Comparison of ENCODE assay signal across 8 cellular contexts in genomic region chr11:65132988-65133700, GRCh38.
DNase-seq lines count a peak whose midpoint lies in the region; ATAC-seq and TF ChIP-seq lines count a peak whose summit lies in the region.

No MANE protein-coding gene starts in this region.

- DNase-seq in COLO668 (lab: John Stamatoyannopoulos, UW; ENCODE audit: unreplicated experiment): peak; percentile 78
- DNase-seq in epithelial cell of prostate (ENCODE audit: low read depth, low spot score): no peak
- DNase-seq in DMS 273 treated with DMSO at 0.1 percent for 48 hours (lab: John Stamatoyannopoulos, UW): no peak

- peaks cover 9% of the 10 kb centered on the region for H3K36me3 Mint-ChIP-seq in nephron (ENCODE audit: low read depth)

- H3K4me1 Mint-ChIP-seq in nephron: peaks cover 30% of the 10 kb centered on the region

- no peaks in the 10 kb centered on the region for H3K27me3 ChIP-seq in HUES48 (ENCODE audit: control insufficient read depth, insufficient read depth, low read length)

- peak overlapping the region; percentile 98 for H3K27ac ChIP-seq in HUES48 (ENCODE audit: low read depth, low read length)
- peak overlapping the region; percentile 100 for H3K27ac ChIP-seq in VCaP
- H3K27ac ChIP-seq in epithelial cell of prostate: peak overlapping the region; percentile 97

- peak overlapping the region; percentile 100 for H3K27ac Mint-ChIP-seq in nephron

- H3K36me3 ChIP-seq in HUES48 (ENCODE audit: control insufficient read depth, insufficient read depth, low read length): peaks cover 46% of the 10 kb centered on the region

- ATAC-seq in GM21717 (IDR thresholded peaks at IDR 0.05; ENCODE audit: unreplicated experiment) (no peak), GM21360 (IDR thresholded peaks at IDR 0.05; ENCODE audit: unreplicated experiment) (no peak)

- peak overlapping the region; percentile 83 for H3K4me3 ChIP-seq in HUES48 (ENCODE audit: low read depth, low read length)

- no peak for TF ChIP-seq CTCF in VCaP (conservative IDR thresholded peaks at IDR 0.05)
- no peak for TF ChIP-seq CTCF in nephron (IDR thresholded peaks at IDR 0.05; ENCODE audit: unreplicated experiment in 3 of 3)

- H3K27me3 Mint-ChIP-seq in nephron (ENCODE audit: low read depth): peaks cover 5% of the 10 kb centered on the region

- H3K4me1 ChIP-seq in HUES48 (ENCODE audit: control insufficient read depth, insufficient read depth, low read length): peaks cover 9% of the 10 kb centered on the region

- no peaks in the 10 kb centered on the region for H3K9me3 ChIP-seq in HUES48 (ENCODE audit: control insufficient read depth, insufficient read depth, low read length)

- peak overlapping the region; percentile 99 to 100 (median 100) for H3K4me3 Mint-ChIP-seq in nephron

- no peaks in the 10 kb centered on the region for H3K9me3 Mint-ChIP-seq in nephron

- H3K9ac ChIP-seq in HUES48 (ENCODE audit: low read depth, low read length): no peak overlapping the region
